In genomic region chr2:174339571-174339966, GRCh38 we compare ENCODE assay signal across 18 cellular contexts. TPM values are rescaled to one million over a fixed set of nuclear protein-coding genes. Genes with fewer than 3 reads are reported as not detected.
A peak's percentile ranks its signal among the peaks of the same experiment; 100 is the strongest.
DNase-seq lines count a peak whose midpoint lies in the region; TF ChIP-seq lines count a peak whose summit lies in the region.
"Had no signal": no experiment of that assay in that cellular context is flagged by ENCODE, and none has a peak within 500 bp of the region (broad histone marks: within the 10 kb centered on the region; RNA-seq: fewer than 3 reads in every experiment).

No MANE protein-coding gene starts in this region.

- peak overlapping the region; percentile 70 for H3K4me3 Mint-ChIP-seq in endothelial cell (ENCODE audit: unreplicated experiment)
- H3K4me3 Mint-ChIP-seq in neural progenitor cell = peak overlapping the region; percentile 78

- H3F3A ChIP-seq in neural progenitor cell (ENCODE audit: low read depth) = peaks cover 66% of the 10 kb centered on the region

- TF ChIP-seq CTCF in KMS-11 (conservative IDR thresholded peaks at IDR 0.05; ENCODE audit: low read depth, low read length) (no peak), endothelial cell (IDR thresholded peaks at IDR 0.05; ENCODE audit: unreplicated experiment) (no peak), neural progenitor cell (IDR thresholded peaks at IDR 0.05) (no peak), lower leg skin (IDR thresholded peaks at IDR 0.05) (no peak)

- H3K9me3 ChIP-seq in ES-I3 (ENCODE audit: control insufficient read depth, insufficient read depth, low read length) (no peaks in the 10 kb centered on the region), neural progenitor cell (ENCODE audit: low read depth) (no peaks in the 10 kb centered on the region)
- H3K9me3 ChIP-seq: ovary had no signal

- H3K4me1 Mint-ChIP-seq in endothelial cell (ENCODE audit: unreplicated experiment) (peaks cover 39% of the 10 kb centered on the region), neural progenitor cell (peaks cover 50% of the 10 kb centered on the region)

- H3K4me2 ChIP-seq in KMS-11 (peak overlapping the region; percentile 71; the same call in 1 of the 2 replicates), neural progenitor cell (peak overlapping the region; percentile 89)
- H3K4me2 ChIP-seq: BLaER1 had no signal

- H2AFZ ChIP-seq in KMS-11 (ENCODE audit: low read depth) (no peak overlapping the region), neural progenitor cell (replicated peaks) (no peak overlapping the region)

- intact Hi-C loops in lower leg skin (cut with DNase I; ENCODE audit: low total_unique reads) = no loop called here

- whole genome bisulfite sequencing in lower leg skin, 2 donors = 39 to 40% methylated on average over 5 of the region's 5 CpGs

- no peak for TF ChIP-seq POLR2A in lower leg skin (IDR thresholded peaks at IDR 0.05)

- H3K79me2 ChIP-seq in KMS-11 (ENCODE audit: insufficient read depth, low read depth) (no peaks in the 10 kb centered on the region), neural progenitor cell (ENCODE audit: low read depth) (no peaks in the 10 kb centered on the region)

- H3K27ac ChIP-seq in KMS-11 = no peak overlapping the region
- no peak overlapping the region for H3K27ac ChIP-seq in neural progenitor cell
- H3K27ac ChIP-seq: BLaER1, ovary had no signal

- H3K27me3 Mint-ChIP-seq in endothelial cell (ENCODE audit: unreplicated experiment) (peaks cover 38% of the 10 kb centered on the region), neural progenitor cell (ENCODE audit: insufficient read depth, low read depth) (peaks cover 53% of the 10 kb centered on the region)

- DNase-seq in endothelial cell (ENCODE audit: low spot score) (no peak), neural progenitor cell (ENCODE audit: low spot score) (no peak), NCI-H2029 (lab: John Stamatoyannopoulos, UW) (no peak), lower leg skin (ENCODE audit: low spot score in 2 of 2) (no peak)
- DNase-seq in activated naive CD4-positive, alpha-beta T cell treated with anti-CD3 and anti-CD28 coated beads, Interleukin-2, amount 50 U/mL, for 16 hours = no peak
- DNase-seq: cortex of kidney; NCI-H1048; NCI-H774; ovary; stimulated activated CD4-positive, alpha-beta T cell treated with anti-CD3 and anti-CD28 coated beads, Interleukin-4, amount 100 ng/mL, for 4 hours had no signal

- peak overlapping the region; percentile 55; the same call in 1 of the 2 replicates for H3K9ac ChIP-seq in ES-I3 (ENCODE audit: low read depth, low read length)
- no peak overlapping the region for H3K9ac ChIP-seq in KMS-11
- H3K9ac ChIP-seq in neural progenitor cell = no peak overlapping the region
- H3K9ac ChIP-seq: BLaER1 had no signal

- H3K4me3 ChIP-seq in KMS-11 (IDR thresholded peaks at IDR 0.05; ENCODE audit: insufficient read depth, low read depth, low read length) (no peak overlapping the region), neural progenitor cell (peak overlapping the region; percentile 49), lower leg skin (ENCODE audit: low read depth, poor library complexity, severe bottlenecking) (no peak overlapping the region)
- H3K4me3 ChIP-seq: BLaER1, ovary had no signal

- H3K9me3 Mint-ChIP-seq in endothelial cell (ENCODE audit: unreplicated experiment) = no peaks in the 10 kb centered on the region
- no peaks in the 10 kb centered on the region for H3K9me3 Mint-ChIP-seq in neural progenitor cell

- H3K36me3 ChIP-seq in ES-I3 (ENCODE audit: insufficient read depth, low read length) = no peaks in the 10 kb centered on the region
- H3K36me3 ChIP-seq in KMS-11 (ENCODE audit: insufficient read depth) = no peaks in the 10 kb centered on the region
- H3K36me3 ChIP-seq in neural progenitor cell = no peaks in the 10 kb centered on the region
- H3K36me3 ChIP-seq: BLaER1, ovary had no signal

- peaks cover 5% of the 10 kb centered on the region; the same call in 1 of the 2 replicates for H4K20me1 ChIP-seq in KMS-11 (ENCODE audit: insufficient read depth)
- H4K20me1 ChIP-seq in neural progenitor cell (ENCODE audit: low read depth) = peaks cover 66% of the 10 kb centered on the region

- H3K27me3 ChIP-seq in KMS-11 (ENCODE audit: insufficient read depth, low read depth) = peaks cover 72% of the 10 kb centered on the region
- peaks cover 100% of the 10 kb centered on the region for H3K27me3 ChIP-seq in neural progenitor cell

- H3K27ac Mint-ChIP-seq in endothelial cell (ENCODE audit: unreplicated experiment) (peak overlapping the region; percentile 14), neural progenitor cell (no peak overlapping the region)

- H3K36me3 Mint-ChIP-seq in endothelial cell (ENCODE audit: low read depth, unreplicated experiment) (peaks cover 8% of the 10 kb centered on the region), neural progenitor cell (no peaks in the 10 kb centered on the region)

- H3K4me1 ChIP-seq in ES-I3 (ENCODE audit: insufficient read depth, low read length) (peaks cover 15% of the 10 kb centered on the region), KMS-11 (ENCODE audit: low read depth, poor library complexity, severe bottlenecking) (peaks cover 28% of the 10 kb centered on the region), neural progenitor cell (peaks cover 43% of the 10 kb centered on the region)

RNA-seq across cellular contexts. Expression of gene SP9, which starts 4.8 kb away (rescaled TPM):
- total RNA-seq in endothelial cell (ENCODE audit: unreplicated experiment) = 0.31 TPM
- not detected in 2 replicates for total RNA-seq in neural progenitor cell (ENCODE audit: low replicate concordance)
- total RNA-seq in lower leg skin = 1 to 10 TPM in 1 of 4 donors, not detected in 3; 1.7 TPM
- total RNA-seq: activated CD8-positive, alpha-beta memory T cell treated with anti-CD3 and anti-CD28 coated beads for 36 hours; glomerular endothelial cell; mesenteric fat pad; ovary; RPMI7951; skeletal muscle tissue had no signal

RNA-seq across cellular contexts. Expression of gene SCRN3, which starts 56.0 kb away (rescaled TPM):
- total RNA-seq in endothelial cell (ENCODE audit: unreplicated experiment) (21.1 TPM), neural progenitor cell (ENCODE audit: low replicate concordance) (31.0 and 32.4 TPM in 2 replicates), lower leg skin (10 to 100 TPM; 10.1 to 14.3 (median 12.9) TPM)
